In the genomic region with DNA sequence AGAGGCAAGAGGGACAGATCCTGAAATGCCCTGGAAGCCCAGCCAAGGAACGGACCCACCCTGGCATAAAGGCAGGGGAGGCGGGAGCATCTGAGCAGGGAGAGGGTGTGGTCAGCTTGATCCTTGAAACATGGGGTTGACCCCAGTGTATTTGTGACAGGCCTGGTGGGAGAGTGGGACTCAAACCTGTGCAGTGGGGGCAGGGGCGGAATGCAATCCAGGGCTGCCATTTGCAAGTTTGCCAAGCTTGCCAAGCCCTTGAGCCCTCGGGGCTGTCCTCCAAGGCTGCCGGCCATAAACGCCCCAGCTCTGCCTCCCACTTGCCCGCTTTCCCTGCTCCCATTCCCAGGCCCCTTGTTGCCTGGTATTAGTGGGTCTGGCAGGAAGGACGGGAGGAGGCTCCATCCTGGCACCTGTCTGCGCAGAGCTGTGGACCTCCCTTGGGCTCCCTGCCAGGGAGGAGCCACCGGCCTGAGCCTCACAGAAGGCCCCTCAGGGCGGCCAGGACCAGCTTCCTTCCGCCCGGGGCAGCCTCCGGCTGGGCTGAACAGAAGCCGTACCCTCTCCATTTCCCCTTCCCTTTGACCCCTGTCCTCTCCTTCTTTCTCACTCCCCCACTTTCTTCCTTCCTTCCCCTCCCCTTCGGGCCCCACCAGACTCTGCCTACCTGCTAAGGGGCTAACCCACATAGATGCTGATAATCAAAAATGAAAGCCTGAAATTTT, we compare ENCODE assay signal across 1 cellular context.
TF ChIP-seq lines count a peak whose summit lies in the region.

No MANE protein-coding gene starts in this region.

TF ChIP-seq in GM23338, 12 proteins besides CTCF, POLR2A, EP300 and RAD21:
- no peak for TF ChIP-seq NANOG (IDR thresholded peaks at IDR 0.05; ENCODE audit: borderline replicate concordance)
- no peak for TF ChIP-seq EZH2 (IDR thresholded peaks at IDR 0.05; ENCODE audit: low read depth, unreplicated experiment)
- TF ChIP-seq STAT1 (IDR thresholded peaks at IDR 0.05; ENCODE audit: unreplicated experiment) = no peak
- no peak for TF ChIP-seq ZNF114 (CRISPR knock-in tag; IDR thresholded peaks at IDR 0.05)
- TF ChIP-seq ETS1 (IDR thresholded peaks at IDR 0.05) = no peak
- TF ChIP-seq CREB1 (CRISPR knock-in tag; IDR thresholded peaks at IDR 0.05; ENCODE audit: low read depth) = no peak
- TF ChIP-seq, protein P1, sequence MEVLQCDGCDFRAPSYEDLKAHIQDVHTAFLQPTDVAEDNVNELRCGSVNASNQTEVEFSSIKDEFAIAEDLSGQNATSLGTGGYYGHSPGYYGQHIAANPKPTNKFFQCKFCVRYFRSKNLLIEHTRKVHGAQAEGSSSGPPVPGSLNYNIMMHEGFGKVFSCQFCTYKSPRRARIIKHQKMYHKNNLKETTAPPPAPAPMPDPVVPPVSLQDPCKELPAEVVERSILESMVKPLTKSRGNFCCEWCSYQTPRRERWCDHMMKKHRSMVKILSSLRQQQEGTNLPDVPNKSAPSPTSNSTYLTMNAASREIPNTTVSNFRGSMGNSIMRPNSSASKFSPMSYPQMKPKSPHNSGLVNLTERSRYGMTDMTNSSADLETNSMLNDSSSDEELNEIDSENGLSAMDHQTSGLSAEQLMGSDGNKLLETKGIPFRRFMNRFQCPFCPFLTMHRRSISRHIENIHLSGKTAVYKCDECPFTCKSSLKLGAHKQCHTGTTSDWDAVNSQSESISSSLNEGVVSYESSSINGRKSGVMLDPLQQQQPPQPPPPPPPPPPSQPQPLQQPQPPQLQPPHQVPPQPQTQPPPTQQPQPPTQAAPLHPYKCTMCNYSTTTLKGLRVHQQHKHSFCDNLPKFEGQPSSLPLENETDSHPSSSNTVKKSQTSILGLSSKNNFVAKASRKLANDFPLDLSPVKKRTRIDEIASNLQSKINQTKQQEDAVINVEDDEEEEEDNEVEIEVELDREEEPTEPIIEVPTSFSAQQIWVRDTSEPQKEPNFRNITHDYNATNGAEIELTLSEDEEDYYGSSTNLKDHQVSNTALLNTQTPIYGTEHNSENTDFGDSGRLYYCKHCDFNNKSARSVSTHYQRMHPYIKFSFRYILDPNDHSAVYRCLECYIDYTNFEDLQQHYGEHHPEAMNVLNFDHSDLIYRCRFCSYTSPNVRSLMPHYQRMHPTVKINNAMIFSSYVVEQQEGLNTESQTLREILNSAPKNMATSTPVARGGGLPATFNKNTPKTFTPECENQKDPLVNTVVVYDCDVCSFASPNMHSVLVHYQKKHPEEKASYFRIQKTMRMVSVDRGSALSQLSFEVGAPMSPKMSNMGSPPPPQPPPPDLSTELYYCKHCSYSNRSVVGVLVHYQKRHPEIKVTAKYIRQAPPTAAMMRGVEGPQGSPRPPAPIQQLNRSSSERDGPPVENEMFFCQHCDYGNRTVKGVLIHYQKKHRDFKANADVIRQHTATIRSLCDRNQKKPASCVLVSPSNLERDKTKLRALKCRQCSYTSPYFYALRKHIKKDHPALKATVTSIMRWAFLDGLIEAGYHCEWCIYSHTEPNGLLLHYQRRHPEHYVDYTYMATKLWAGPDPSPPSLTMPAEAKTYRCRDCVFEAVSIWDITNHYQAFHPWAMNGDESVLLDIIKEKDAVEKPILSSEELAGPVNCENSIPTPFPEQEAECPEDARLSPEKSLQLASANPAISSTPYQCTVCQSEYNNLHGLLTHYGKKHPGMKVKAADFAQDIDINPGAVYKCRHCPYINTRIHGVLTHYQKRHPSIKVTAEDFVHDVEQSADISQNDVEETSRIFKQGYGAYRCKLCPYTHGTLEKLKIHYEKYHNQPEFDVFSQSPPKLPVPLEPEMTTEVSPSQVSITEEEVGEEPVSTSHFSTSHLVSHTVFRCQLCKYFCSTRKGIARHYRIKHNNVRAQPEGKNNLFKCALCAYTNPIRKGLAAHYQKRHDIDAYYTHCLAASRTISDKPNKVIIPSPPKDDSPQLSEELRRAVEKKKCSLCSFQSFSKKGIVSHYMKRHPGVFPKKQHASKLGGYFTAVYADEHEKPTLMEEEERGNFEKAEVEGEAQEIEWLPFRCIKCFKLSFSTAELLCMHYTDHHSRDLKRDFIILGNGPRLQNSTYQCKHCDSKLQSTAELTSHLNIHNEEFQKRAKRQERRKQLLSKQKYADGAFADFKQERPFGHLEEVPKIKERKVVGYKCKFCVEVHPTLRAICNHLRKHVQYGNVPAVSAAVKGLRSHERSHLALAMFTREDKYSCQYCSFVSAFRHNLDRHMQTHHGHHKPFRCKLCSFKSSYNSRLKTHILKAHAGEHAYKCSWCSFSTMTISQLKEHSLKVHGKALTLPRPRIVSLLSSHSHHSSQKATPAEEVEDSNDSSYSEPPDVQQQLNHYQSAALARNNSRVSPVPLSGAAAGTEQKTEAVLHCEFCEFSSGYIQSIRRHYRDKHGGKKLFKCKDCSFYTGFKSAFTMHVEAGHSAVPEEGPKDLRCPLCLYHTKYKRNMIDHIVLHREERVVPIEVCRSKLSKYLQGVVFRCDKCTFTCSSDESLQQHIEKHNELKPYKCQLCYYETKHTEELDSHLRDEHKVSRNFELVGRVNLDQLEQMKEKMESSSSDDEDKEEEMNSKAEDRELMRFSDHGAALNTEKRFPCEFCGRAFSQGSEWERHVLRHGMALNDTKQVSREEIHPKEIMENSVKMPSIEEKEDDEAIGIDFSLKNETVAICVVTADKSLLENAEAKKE (CRISPR knock-in tag; IDR thresholded peaks at IDR 0.05) = no peak
- TF ChIP-seq EZH2phosphoT487 (IDR thresholded peaks at IDR 0.05; ENCODE audit: unreplicated experiment) = no peak
- no peak for TF ChIP-seq POLR2AphosphoS5 (IDR thresholded peaks at IDR 0.05; ENCODE audit: low read depth)
